ENCODE assay signal across 9 cellular contexts in genomic region chr19:46953955-46954501, GRCh38.
A peak's percentile ranks its signal among the peaks of the same experiment; 100 is the strongest.
DNase-seq lines count a peak whose midpoint lies in the region; ATAC-seq and TF ChIP-seq lines count a peak whose summit lies in the region.
"Had no signal": no experiment of that assay in that cellular context is flagged by ENCODE, and none has a peak within 500 bp of the region (broad histone marks: within the 10 kb centered on the region; RNA-seq: fewer than 3 reads in every experiment).

No MANE protein-coding gene starts in this region.

- no peak for DNase-seq in activated T-cell treated with anti-CD3 and anti-CD28 coated beads, Interleukin-2, amount 50 U/mL, for 4 hours
- no peak for DNase-seq in activated T-cell treated with anti-CD3 and anti-CD28 coated beads, Interleukin-2, amount 50 U/mL, for 48 hours
- DNase-seq in activated CD8-positive, alpha-beta T cell treated with anti-CD3 and anti-CD28 coated beads for 36 hours: no peak
- DNase-seq in type B pancreatic cell (ENCODE audit: extremely low spot score, unreplicated experiment) (no peak), dermis blood vessel endothelial cell (no peak)
- no peak for DNase-seq in stimulated activated naive CD4-positive, alpha-beta T cell treated with Interleukin-2 at 50 U/mL for 16 hours (lab: John Stamatoyannopoulos, UW)
- DNase-seq: stimulated activated CD4-positive, alpha-beta T cell treated with anti-CD3 and anti-CD28 coated beads, Interleukin-4, amount 100 ng/mL, for 1 hour had no signal

- peak overlapping the region; percentile 58 to 77 for H3K27ac ChIP-seq in liver (ENCODE audit: low read depth in 1 of 2, low read length in 2 of 2)

- H3K9me3 Mint-ChIP-seq in activated T-cell treated with anti-CD3 and anti-CD28 coated beads, Interleukin-2, amount 50 U/mL, for 4 hours: no peaks in the 10 kb centered on the region
- no peaks in the 10 kb centered on the region for H3K9me3 Mint-ChIP-seq in activated CD8-positive, alpha-beta T cell treated with anti-CD3 and anti-CD28 coated beads for 36 hours
- peaks cover 5% of the 10 kb centered on the region for H3K9me3 Mint-ChIP-seq in type B pancreatic cell

- 70% methylated on average over 6 of the region's 6 CpGs for WGBS in liver

- no peak for ATAC-seq in activated T-cell treated with anti-CD3 and anti-CD28 coated beads, Interleukin-2, amount 50 U/mL, for 4 hours
- ATAC-seq in activated CD8-positive, alpha-beta T cell treated with anti-CD3 and anti-CD28 coated beads for 36 hours: no peak
- no peak for ATAC-seq in GM21526 (IDR thresholded peaks at IDR 0.05; ENCODE audit: low FRiP score, unreplicated experiment)

- intact Hi-C loops in activated CD8-positive, alpha-beta T cell treated with anti-CD3 and anti-CD28 coated beads for 36 hours (cut with micrococcal nuclease): no loop called here

- no peaks in the 10 kb centered on the region for H3K27me3 Mint-ChIP-seq in activated T-cell treated with anti-CD3 and anti-CD28 coated beads, Interleukin-2, amount 50 U/mL, for 4 hours (ENCODE audit: low read depth)
- no peaks in the 10 kb centered on the region for H3K27me3 Mint-ChIP-seq in activated CD8-positive, alpha-beta T cell treated with anti-CD3 and anti-CD28 coated beads for 36 hours
- H3K27me3 Mint-ChIP-seq in type B pancreatic cell: no peaks in the 10 kb centered on the region

- H3K36me3 Mint-ChIP-seq in activated T-cell treated with anti-CD3 and anti-CD28 coated beads, Interleukin-2, amount 50 U/mL, for 4 hours (ENCODE audit: insufficient read depth): no peaks in the 10 kb centered on the region
- H3K36me3 Mint-ChIP-seq in activated CD8-positive, alpha-beta T cell treated with anti-CD3 and anti-CD28 coated beads for 36 hours (ENCODE audit: low read depth): peaks cover 7% of the 10 kb centered on the region
- peaks cover 29% of the 10 kb centered on the region for H3K36me3 Mint-ChIP-seq in type B pancreatic cell

- H3K9me3 ChIP-seq in liver (ENCODE audit: control insufficient read depth in 4 of 4, low read length in 3 of 4): no peaks in the 10 kb centered on the region

- peaks cover 80% of the 10 kb centered on the region for H3K4me1 Mint-ChIP-seq in activated T-cell treated with anti-CD3 and anti-CD28 coated beads, Interleukin-2, amount 50 U/mL, for 4 hours (ENCODE audit: low read depth)
- peaks cover 65% of the 10 kb centered on the region for H3K4me1 Mint-ChIP-seq in activated CD8-positive, alpha-beta T cell treated with anti-CD3 and anti-CD28 coated beads for 36 hours (ENCODE audit: low read depth)
- H3K4me1 Mint-ChIP-seq in type B pancreatic cell (ENCODE audit: unreplicated experiment): peaks cover 53% of the 10 kb centered on the region

- no peak for TF ChIP-seq RAD21 in liver (IDR thresholded peaks at IDR 0.05)

- POLR2A ChIA-PET in activated CD8-positive, alpha-beta T cell treated with anti-CD3 and anti-CD28 coated beads for 36 hours (lab: Charles Lee): interaction anchor here (1.2 to 1.7 kb wide), 3 partner anchors 9 to 93 kb away, joined by 3 to 9 read pairs (median 4); partner anchors contain the start of gene ARHGAP35

- peaks cover 0 to 4% (median 0%) of the 10 kb centered on the region in 4 donors for H3K36me3 ChIP-seq in liver (ENCODE audit: control insufficient read depth in 4 of 4, insufficient read depth in 3 of 4, low read depth in 1 of 4, low read length in 3 of 4)

- peaks cover 21 to 62% (median 43%) of the 10 kb centered on the region in 4 donors for H3K4me1 ChIP-seq in liver (ENCODE audit: control insufficient read depth in 4 of 4, insufficient read depth in 4 of 4, low read length in 3 of 4)

- peak overlapping the region; percentile 84 for H3K4me3 Mint-ChIP-seq in activated T-cell treated with anti-CD3 and anti-CD28 coated beads, Interleukin-2, amount 50 U/mL, for 4 hours
- H3K4me3 Mint-ChIP-seq in activated CD8-positive, alpha-beta T cell treated with anti-CD3 and anti-CD28 coated beads for 36 hours: peak overlapping the region; percentile 20
- peak overlapping the region; percentile 48 for H3K4me3 Mint-ChIP-seq in type B pancreatic cell

- H3K4me3 ChIP-seq in liver (ENCODE audit: low read depth in 1 of 3, low read length in 3 of 3): no peak overlapping the region

- H3K27me3 ChIP-seq in liver (ENCODE audit: control insufficient read depth in 4 of 4, insufficient read depth in 4 of 4, low read length in 3 of 4): no peaks in the 10 kb centered on the region

- peak overlapping the region; percentile 93 for H3K27ac Mint-ChIP-seq in activated CD8-positive, alpha-beta T cell treated with anti-CD3 and anti-CD28 coated beads for 36 hours
- H3K27ac Mint-ChIP-seq in type B pancreatic cell: peak overlapping the region; percentile 35

- CTCF ChIA-PET in activated CD8-positive, alpha-beta T cell treated with anti-CD3 and anti-CD28 coated beads for 36 hours (lab: Charles Lee): interaction anchor here (0.8 to 1.4 kb wide), 6 partner anchors 9 to 187 kb away, joined by 3 to 5 read pairs (median 4); partner anchors contain the start of gene SAE1

- no peak for TF ChIP-seq CTCF in activated CD8-positive, alpha-beta T cell treated with anti-CD3 and anti-CD28 coated beads for 36 hours (IDR thresholded peaks at IDR 0.05)
- TF ChIP-seq CTCF in liver (IDR thresholded peaks at IDR 0.05; ENCODE audit: low read depth, low read length, missing input control) (no peak), type B pancreatic cell (conservative IDR thresholded peaks at IDR 0.05) (no peak)

- no peak overlapping the region for H3K9ac ChIP-seq in liver (ENCODE audit: low read depth in 1 of 2, low read length in 2 of 2)

TF ChIP-seq in liver, 16 proteins besides CTCF, POLR2A, EP300 and RAD21:
- TF ChIP-seq REST (IDR thresholded peaks at IDR 0.05): no peak
- no peak for TF ChIP-seq SP1 (IDR thresholded peaks at IDR 0.05)
- no peak for TF ChIP-seq ATF3 (IDR thresholded peaks at IDR 0.05)
- TF ChIP-seq NR2F2 (IDR thresholded peaks at IDR 0.05): no peak
- no peak for TF ChIP-seq GABPA (IDR thresholded peaks at IDR 0.05 in 1 of 2, conservative IDR thresholded peaks at IDR 0.05 in 1 of 2)
- no peak for TF ChIP-seq YY1 (IDR thresholded peaks at IDR 0.05)
- no peak for TF ChIP-seq FOXA2 (IDR thresholded peaks at IDR 0.05)
- TF ChIP-seq HNF4A (conservative IDR thresholded peaks at IDR 0.05): no peak
- TF ChIP-seq FOXA1 (IDR thresholded peaks at IDR 0.05): no peak
- no peak for TF ChIP-seq ZBTB33 (IDR thresholded peaks at IDR 0.05)
- no peak for TF ChIP-seq EGR1 (IDR thresholded peaks at IDR 0.05; ENCODE audit: low read depth in 2 of 2)
- no peak for TF ChIP-seq MAX (IDR thresholded peaks at IDR 0.05)
- no peak for TF ChIP-seq JUND (IDR thresholded peaks at IDR 0.05)
- TF ChIP-seq RXRA (IDR thresholded peaks at IDR 0.05): no peak
- TF ChIP-seq TAF1 (conservative IDR thresholded peaks at IDR 0.05): no peak
- TF ChIP-seq HNF4G (IDR thresholded peaks at IDR 0.05): no peak

Comparison
In these comparisons a context has a peak if more than half of its experiments do, and no peak if none do; other contexts are left out.
1. H3K4me3 Mint-ChIP-seq: peak in every context shown above with its lines; median percentile 84 in activated T-cell treated with anti-CD3 and anti-CD28 coated beads, Interleukin-2, amount 50 U/mL, for 4 hours; 48 in type B pancreatic cell; 20 in activated CD8-positive, alpha-beta T cell treated with anti-CD3 and anti-CD28 coated beads for 36 hours.